13 cellular contexts compared by ENCODE assay signal in the genomic region with DNA sequence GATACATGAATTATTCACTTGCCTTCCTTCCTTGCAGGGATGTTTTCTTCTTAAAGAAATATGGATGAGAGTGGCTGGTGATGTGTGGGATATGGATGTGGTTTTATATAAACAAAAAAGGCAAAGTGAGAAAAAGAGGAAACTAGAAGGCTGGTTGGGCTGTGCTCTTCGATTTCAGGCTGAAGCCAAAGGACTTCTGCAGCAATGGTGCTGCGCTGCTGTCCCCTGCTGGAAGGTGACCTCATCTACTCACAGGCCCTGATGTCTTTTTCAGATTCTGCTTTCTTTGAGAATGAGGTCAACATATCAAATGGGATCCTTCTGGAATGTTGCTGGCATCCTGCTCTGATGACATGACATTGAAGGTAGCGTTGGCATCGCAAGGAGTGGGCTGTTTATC. TPM values are rescaled to one million over a fixed set of nuclear protein-coding genes. Genes with fewer than 3 reads are reported as not detected.
DNase-seq lines count a peak whose midpoint lies in the region; ATAC-seq and TF ChIP-seq lines count a peak whose summit lies in the region.
"Had no signal": no experiment of that assay in that cellular context is flagged by ENCODE, and none has a peak within 500 bp of the region (broad histone marks: within the 10 kb centered on the region; RNA-seq: fewer than 3 reads in every experiment).

No MANE protein-coding gene starts in this region.

- H3K9me3 Mint-ChIP-seq in activated CD4-positive, alpha-beta T cell treated with anti-CD3 and anti-CD28 coated beads, Interleukin-2, amount 10 ng/mL, durations not matched to agents 24 days and 14 days = no peaks in the 10 kb centered on the region
- H3K9me3 Mint-ChIP-seq in activated T-cell treated with anti-CD3 and anti-CD28 coated beads, Interleukin-2, amount 50 U/mL, for 24 hours = no peaks in the 10 kb centered on the region

- H3K27ac Mint-ChIP-seq in activated CD4-positive, alpha-beta T cell treated with anti-CD3 and anti-CD28 coated beads, Interleukin-2, amount 10 ng/mL, durations not matched to agents 24 days and 14 days = peak overlapping the region; percentile 7
- H3K27ac Mint-ChIP-seq in activated T-cell treated with anti-CD3 and anti-CD28 coated beads, Interleukin-2, amount 50 U/mL, for 24 hours = no peak overlapping the region

- no peak overlapping the region for H3K4me3 ChIP-seq in cardiac fibroblast (replicated peaks in 1 of 2; ENCODE audit: low read depth in 2 of 2, low read length in 2 of 2)

- no peak overlapping the region for H3K4me3 Mint-ChIP-seq in activated CD4-positive, alpha-beta T cell treated with anti-CD3 and anti-CD28 coated beads, Interleukin-2, amount 10 ng/mL, durations not matched to agents 24 days and 14 days
- no peak overlapping the region for H3K4me3 Mint-ChIP-seq in activated T-cell treated with anti-CD3 and anti-CD28 coated beads, Interleukin-2, amount 50 U/mL, for 24 hours

- intact Hi-C loops in activated CD4-positive, alpha-beta T cell treated with anti-CD3 and anti-CD28 coated beads, Interleukin-2, amount 10 ng/mL, durations not matched to agents 24 days and 14 days (cut with micrococcal nuclease) = loop anchor here (1.0 to 10.0 kb wide), 4 partner anchors 74 to 1308 kb away; no protein-coding TSS in a partner anchor

- peaks cover 42% of the 10 kb centered on the region for H3K4me1 Mint-ChIP-seq in activated CD4-positive, alpha-beta T cell treated with anti-CD3 and anti-CD28 coated beads, Interleukin-2, amount 10 ng/mL, durations not matched to agents 24 days and 14 days
- H3K4me1 Mint-ChIP-seq in activated T-cell treated with anti-CD3 and anti-CD28 coated beads, Interleukin-2, amount 50 U/mL, for 24 hours (ENCODE audit: low read depth) = no peaks in the 10 kb centered on the region

- ATAC-seq in GM19397 (IDR thresholded peaks at IDR 0.05; ENCODE audit: unreplicated experiment) (no peak), HG02852 (IDR thresholded peaks at IDR 0.05; ENCODE audit: unreplicated experiment) (no peak)

- H3K27me3 Mint-ChIP-seq in activated CD4-positive, alpha-beta T cell treated with anti-CD3 and anti-CD28 coated beads, Interleukin-2, amount 10 ng/mL, durations not matched to agents 24 days and 14 days = no peaks in the 10 kb centered on the region
- no peaks in the 10 kb centered on the region for H3K27me3 Mint-ChIP-seq in activated T-cell treated with anti-CD3 and anti-CD28 coated beads, Interleukin-2, amount 50 U/mL, for 24 hours

- H3K36me3 Mint-ChIP-seq in activated CD4-positive, alpha-beta T cell treated with anti-CD3 and anti-CD28 coated beads, Interleukin-2, amount 10 ng/mL, durations not matched to agents 24 days and 14 days (ENCODE audit: low read depth) = no peaks in the 10 kb centered on the region
- H3K36me3 Mint-ChIP-seq in activated T-cell treated with anti-CD3 and anti-CD28 coated beads, Interleukin-2, amount 50 U/mL, for 24 hours (ENCODE audit: low read depth) = no peaks in the 10 kb centered on the region

- DNase-seq in activated CD4-positive, alpha-beta T cell treated with anti-CD3 and anti-CD28 coated beads, Interleukin-2, amount 10 ng/mL, durations not matched to agents 24 days and 14 days = peak; percentile 80
- no peak for DNase-seq in activated CD4-positive, alpha-beta T cell treated with anti-CD3 and anti-CD28 coated beads for 1 hour
- peak; percentile 11 to 25 for DNase-seq in cardiac fibroblast (ENCODE audit: low read depth in 2 of 2)
- peak; percentile 28 for DNase-seq in stimulated activated CD8-positive, alpha-beta memory T cell treated with anti-CD3 and anti-CD28 coated beads, Interleukin-4, amount 100 ng/mL, for 48 hours
- no peak for DNase-seq in activated T-cell treated with anti-CD3 and anti-CD28 coated beads, Interleukin-2, amount 50 U/mL, for 24 hours
- DNase-seq: GDM1, occipital lobe, SHP77 treated with DMSO at 0.1 percent for 48 hours had no signal

- peak; percentile 48 for TF ChIP-seq CTCF in LNCAP (IDR thresholded peaks at IDR 0.05)
- TF ChIP-seq CTCF in cardiac fibroblast (IDR thresholded peaks at IDR 0.05; ENCODE audit: low read depth, low read length) = peak; percentile 10

RNA-seq across cellular contexts. Expression of gene RPS4Y2, which starts 15.3 kb away (rescaled TPM):
- total RNA-seq in activated CD4-positive, alpha-beta T cell treated with anti-CD3 and anti-CD28 coated beads, Interleukin-2, amount 10 ng/mL, durations not matched to agents 24 days and 14 days = not detected in 2 replicates
- total RNA-seq: activated CD8-positive, alpha-beta memory T cell treated with anti-CD3 and anti-CD28 coated beads for 36 hours; kidney epithelial cell; occipital lobe had no signal

Comparison
In these comparisons a context has a peak if more than half of its experiments do, and no peak if none do; other contexts are left out.
1. DNase-seq: peak in activated CD4-positive, alpha-beta T cell treated with anti-CD3 and anti-CD28 coated beads, Interleukin-2, amount 10 ng/mL, durations not matched to agents 24 days and 14 days (single experiment), cardiac fibroblast (2 of 2) and stimulated activated CD8-positive, alpha-beta memory T cell treated with anti-CD3 and anti-CD28 coated beads, Interleukin-4, amount 100 ng/mL, for 48 hours (single experiment); none in activated CD4-positive, alpha-beta T cell treated with anti-CD3 and anti-CD28 coated beads for 1 hour (single experiment) and activated T-cell treated with anti-CD3 and anti-CD28 coated beads, Interleukin-2, amount 50 U/mL, for 24 hours (single experiment).